In genomic region chr12:54522213-54522612, GRCh38 we compare ENCODE assay signal across 18 cellular contexts. TPM values are rescaled to one million over a fixed set of nuclear protein-coding genes. Genes with fewer than 3 reads are reported as not detected.
DNase-seq lines count a peak whose midpoint lies in the region; ATAC-seq and TF ChIP-seq lines count a peak whose summit lies in the region.
"Had no signal": no experiment of that assay in that cellular context is flagged by ENCODE, and none has a peak within 500 bp of the region (broad histone marks: within the 10 kb centered on the region; RNA-seq: fewer than 3 reads in every experiment).

No MANE protein-coding gene starts in this region.

- H3K4me3 ChIP-seq in cardiac fibroblast (replicated peaks in 1 of 2; ENCODE audit: low read depth in 2 of 2, low read length in 2 of 2) (no peak overlapping the region), skeletal muscle cell (ENCODE audit: low read depth, low read length) (no peak overlapping the region)
- H3K4me3 ChIP-seq: mucosa of descending colon, right lobe of liver, testis had no signal

- no peaks in the 10 kb centered on the region for H3K9me3 Mint-ChIP-seq in activated naive CD4-positive, alpha-beta T cell treated with anti-CD3 and anti-CD28 coated beads for 36 hours
- H3K9me3 Mint-ChIP-seq: activated naive CD8-positive, alpha-beta T cell treated with anti-CD3 and anti-CD28 coated beads, Interleukin-2, amount 10 ng/mL, durations not matched to agents 7 days and 5 days; H9 had no signal

- H3K36me3 Mint-ChIP-seq in activated naive CD4-positive, alpha-beta T cell treated with anti-CD3 and anti-CD28 coated beads for 36 hours (ENCODE audit: low read depth): peaks cover 55% of the 10 kb centered on the region

- DNase-seq in activated naive CD4-positive, alpha-beta T cell treated with anti-CD3 and anti-CD28 coated beads for 36 hours: peak; percentile 42
- DNase-seq in activated naive CD4-positive, alpha-beta T cell treated with anti-CD3 and anti-CD28 coated beads, Interleukin-2, amount 50 U/mL, for 16 hours: no peak
- DNase-seq in LHCN-M2 (ENCODE audit: low read depth): peak; percentile 15
- peak; percentile 17 to 46 for DNase-seq in cardiac fibroblast (ENCODE audit: low read depth in 2 of 2)
- peak; percentile 17 for DNase-seq in skeletal muscle cell (ENCODE audit: low read depth)
- no peak for DNase-seq in OCI-M1 (lab: John Stamatoyannopoulos, UW)
- no peak for DNase-seq in NCI-H774 (lab: John Stamatoyannopoulos, UW)
- DNase-seq: activated naive CD8-positive, alpha-beta T cell treated with anti-CD3 and anti-CD28 coated beads, Interleukin-2, amount 10 ng/mL, durations not matched to agents 7 days and 5 days; effector CD8-positive, alpha-beta T cell; H9; left colon; mucosa of descending colon; NCI-H146; right lobe of liver; testis had no signal

- peaks cover 47% of the 10 kb centered on the region for H3K4me1 Mint-ChIP-seq in activated naive CD4-positive, alpha-beta T cell treated with anti-CD3 and anti-CD28 coated beads for 36 hours (ENCODE audit: low read depth)
- H3K4me1 Mint-ChIP-seq: activated naive CD8-positive, alpha-beta T cell treated with anti-CD3 and anti-CD28 coated beads, Interleukin-2, amount 10 ng/mL, durations not matched to agents 7 days and 5 days had no signal

- no peak for ATAC-seq in HG03354 (IDR thresholded peaks at IDR 0.05; ENCODE audit: poor library complexity, severe bottlenecking, unreplicated experiment)
- ATAC-seq: left colon, mucosa of descending colon, right lobe of liver had no signal

- intact Hi-C loops in activated naive CD4-positive, alpha-beta T cell treated with anti-CD3 and anti-CD28 coated beads for 36 hours (cut with micrococcal nuclease): loop anchor here (1.0 to 2.0 kb wide), 10 partner anchors 13 to 463 kb away; partner anchors contain the start of genes CBX5, HNRNPA1, NCKAP1L and TESPA1

- no peaks in the 10 kb centered on the region for H3K27me3 Mint-ChIP-seq in activated naive CD4-positive, alpha-beta T cell treated with anti-CD3 and anti-CD28 coated beads for 36 hours (ENCODE audit: low read depth)
- H3K27me3 Mint-ChIP-seq: activated naive CD8-positive, alpha-beta T cell treated with anti-CD3 and anti-CD28 coated beads, Interleukin-2, amount 10 ng/mL, durations not matched to agents 7 days and 5 days had no signal

- no peak for TF ChIP-seq CTCF in cardiac fibroblast (IDR thresholded peaks at IDR 0.05; ENCODE audit: low read depth, low read length)

- CTCF ChIA-PET in activated naive CD4-positive, alpha-beta T cell treated with anti-CD3 and anti-CD28 coated beads for 36 hours (lab: Charles Lee): interaction anchor here (0.7 kb wide), 2 partner anchors 121 to 418 kb away, joined by 3 read pairs; no protein-coding TSS in a partner anchor

- peak overlapping the region; percentile 6 for H3K4me3 Mint-ChIP-seq in activated naive CD4-positive, alpha-beta T cell treated with anti-CD3 and anti-CD28 coated beads for 36 hours
- H3K4me3 Mint-ChIP-seq: activated naive CD8-positive, alpha-beta T cell treated with anti-CD3 and anti-CD28 coated beads, Interleukin-2, amount 10 ng/mL, durations not matched to agents 7 days and 5 days; H9 had no signal

- peak overlapping the region; percentile 93 for H3K27ac Mint-ChIP-seq in activated naive CD4-positive, alpha-beta T cell treated with anti-CD3 and anti-CD28 coated beads for 36 hours
- H3K27ac Mint-ChIP-seq: activated naive CD8-positive, alpha-beta T cell treated with anti-CD3 and anti-CD28 coated beads, Interleukin-2, amount 10 ng/mL, durations not matched to agents 7 days and 5 days; H9 had no signal

RNA-seq across cellular contexts. Expression of gene NCKAP1L, which starts 24.7 kb away (rescaled TPM):
- 100 to 1,000 TPM; 138 to 149 TPM for total RNA-seq in activated naive CD4-positive, alpha-beta T cell treated with anti-CD3 and anti-CD28 coated beads for 36 hours
- not detected in 2 replicates for total RNA-seq in LHCN-M2 (2014; rRNA removed)
- polyA plus RNA-seq in LHCN-M2 (2012): not detected
- total RNA-seq: H9 had no signal

RNA-seq across cellular contexts. Expression of gene PDE1B, which starts 27.2 kb away (rescaled TPM):
- total RNA-seq in activated naive CD4-positive, alpha-beta T cell treated with anti-CD3 and anti-CD28 coated beads for 36 hours: 1 to 10 TPM; 7.5 to 8.5 TPM
- total RNA-seq in LHCN-M2 (2014; rRNA removed): not detected in 2 replicates
- not detected for polyA plus RNA-seq in LHCN-M2 (2012)

RNA-seq across cellular contexts. Expression of gene GTSF1, which starts 48.8 kb away (rescaled TPM):
- total RNA-seq in activated naive CD4-positive, alpha-beta T cell treated with anti-CD3 and anti-CD28 coated beads for 36 hours: 1 to 10 TPM; 8.1 to 8.6 TPM
- total RNA-seq in LHCN-M2 (2014; rRNA removed): not detected in 2 replicates
- not detected for polyA plus RNA-seq in LHCN-M2 (2012)
- total RNA-seq: cardiac septum, Daoy, H9, mucosa of descending colon had no signal

Comparison
In these comparisons a context has a peak if more than half of its experiments do, and no peak if none do; other contexts are left out.
1. DNase-seq: peak in activated naive CD4-positive, alpha-beta T cell treated with anti-CD3 and anti-CD28 coated beads for 36 hours (single experiment), LHCN-M2 (single experiment), cardiac fibroblast (2 of 2) and skeletal muscle cell (single experiment); none in activated naive CD4-positive, alpha-beta T cell treated with anti-CD3 and anti-CD28 coated beads, Interleukin-2, amount 50 U/mL, for 16 hours (single experiment), OCI-M1 (single experiment) and NCI-H774 (single experiment).
2. RNA of gene NCKAP1L, which starts 24.7 kb away (total RNA-seq): 138 to 149 TPM in activated naive CD4-positive, alpha-beta T cell treated with anti-CD3 and anti-CD28 coated beads for 36 hours; not detected in LHCN-M2; every median in the first group is over 100 times any median in the second.